In genomic region chr18:56650944-56651770, GRCh38 we compare ENCODE assay signal across 8 cellular contexts. TPM values are rescaled to one million over a fixed set of nuclear protein-coding genes. Genes with fewer than 3 reads are reported as not detected.
A peak's percentile ranks its signal among the peaks of the same experiment; 100 is the strongest.
DNase-seq lines count a peak whose midpoint lies in the region; ATAC-seq, FAIRE-seq and TF ChIP-seq lines count a peak whose summit lies in the region.

Gene WDR7, plus strand, starts transcription at chr18:56651359. Its CDS starts 21,157 bp downstream, at chr18:56672516.

- H4K20me1 ChIP-seq in keratinocyte (ENCODE audit: control insufficient read depth, extremely low read depth, insufficient read depth, low read length), result no peaks in the 10 kb centered on the region

- peaks cover 7% of the 10 kb centered on the region for H3K9me3 Mint-ChIP-seq in chondrocyte (ENCODE audit: low read depth)

- H3K4me3 ChIP-seq in keratinocyte (ENCODE audit: control insufficient read depth in 2 of 3, extremely low read depth in 1 of 3, insufficient read depth in 2 of 3, low read depth in 1 of 3, low read length in 3 of 3), result peak within 1 kb of the TSS; percentile 89 to 98 (median 94)

- H3K36me3 ChIP-seq in keratinocyte (ENCODE audit: control insufficient read depth in 2 of 2, extremely low read depth in 1 of 2, insufficient read depth in 2 of 2, low read length in 2 of 2), result no peaks in the 10 kb centered on the region

- peak; percentile 25 for TF ChIP-seq CTCF in chondrocyte (IDR thresholded peaks at IDR 0.05)
- TF ChIP-seq CTCF in keratinocyte (optimal IDR thresholded peaks at IDR 0.05 in 1 of 3, IDR thresholded peaks at IDR 0.05 in 1 of 3, conservative IDR thresholded peaks at IDR 0.05 in 1 of 3; ENCODE audit: extremely low read depth in 1 of 3, insufficient read depth in 2 of 3, low read length in 3 of 3), result no peak

- no peaks in the 10 kb centered on the region for H3K36me3 Mint-ChIP-seq in chondrocyte (ENCODE audit: low read depth)

- no peaks in the 10 kb centered on the region for H3K9me3 ChIP-seq in keratinocyte (ENCODE audit: control insufficient read depth, low read depth, low read length)

- H3K27me3 ChIP-seq in keratinocyte (ENCODE audit: control insufficient read depth, extremely low read depth, insufficient read depth, low read length), result no peaks in the 10 kb centered on the region

- ATAC-seq in HG03432 (IDR thresholded peaks at IDR 0.05; ENCODE audit: unreplicated experiment), result peak; percentile 96

- peak; percentile 93 for DNase-seq in AG20443 (ENCODE audit: low spot score)
- peak; percentile 96 for DNase-seq in NCI-H510A (lab: John Stamatoyannopoulos, UW)
- peak; percentile 92 for DNase-seq in activated CD4-positive, alpha-beta T cell treated with anti-CD3 and anti-CD28 coated beads for 1 hour
- DNase-seq in chondrocyte (ENCODE audit: low spot score), result peak; percentile 98
- DNase-seq in keratinocyte (ENCODE audit: low read depth, low spot score), result peak; percentile 81
- peak; percentile 83 to 88 for DNase-seq in stimulated activated CD4-positive, alpha-beta T cell treated with anti-CD3 and anti-CD28 coated beads, Interleukin-15, amount 100 ng/mL, for 1 hour (ENCODE audit: low read depth in 1 of 2, low spot score in 1 of 2)

- peak; percentile 91 for FAIRE-seq in keratinocyte (lab: Jason Lieb, UNC)

- H3K27ac ChIP-seq in keratinocyte (ENCODE audit: control insufficient read depth, insufficient read depth, low read length), result peak within 1 kb of the TSS; percentile 66

- H3K9ac ChIP-seq in keratinocyte (ENCODE audit: control insufficient read depth, extremely low read depth, insufficient read depth, low read length), result peak within 1 kb of the TSS; percentile 77

- peak; percentile 73 for TF ChIP-seq POLR2A in GM19099 (IDR thresholded peaks at IDR 0.05; ENCODE audit: extremely low read depth, insufficient read length, low read depth)

- no peaks in the 10 kb centered on the region for H3K27me3 Mint-ChIP-seq in chondrocyte (ENCODE audit: low read depth)

- H3K4me2 ChIP-seq in keratinocyte (ENCODE audit: control insufficient read depth, extremely low read depth, insufficient read depth, low read depth, low read length), result peak within 1 kb of the TSS; percentile 95

- peaks cover 19% of the 10 kb centered on the region for H3K79me2 ChIP-seq in keratinocyte (ENCODE audit: control insufficient read depth, insufficient read depth, low read length)

- peak within 1 kb of the TSS; percentile 98 for H2AFZ ChIP-seq in keratinocyte (ENCODE audit: control insufficient read depth, low read length)

- peaks cover 20% of the 10 kb centered on the region for H3K4me1 Mint-ChIP-seq in chondrocyte (ENCODE audit: low read depth)

- peak within 1 kb of the TSS; percentile 75 for H3K4me3 Mint-ChIP-seq in chondrocyte (ENCODE audit: unreplicated experiment)

- H3K4me1 ChIP-seq in keratinocyte (ENCODE audit: control insufficient read depth, extremely low read depth, insufficient read depth, low read length), result peaks cover 11% of the 10 kb centered on the region

- dilution Hi-C loops in keratinocyte (cut with MboI; ENCODE audit: extremely low pct_ligation_motif_present, low sequenced_read_pairs), result no loop called here

- H3K9me1 ChIP-seq in keratinocyte (ENCODE audit: control insufficient read depth, extremely low read depth, insufficient read depth, low read length), result no peaks in the 10 kb centered on the region

- H3K27ac Mint-ChIP-seq in chondrocyte (ENCODE audit: unreplicated experiment), result peak within 1 kb of the TSS; percentile 86

RNA-seq across cellular contexts. Expression of gene WDR7, which starts in this region (rescaled TPM):
- 14.3 to 27.8 TPM (median 14.9 TPM) in 3 replicates for total RNA-seq in chondrocyte
- polyA plus RNA-seq in keratinocyte, result 4.7 to 6.9 TPM (median 5.8 TPM) in 3 replicates
- 3.0 TPM for polyA plus RNA-seq in keratinocyte (2011; ENCODE audit: low read depth)
- 3.4 and 4.6 TPM in 2 replicates for polyA plus RNA-seq in keratinocyte (2011; cell fraction: cytosol; rRNA removed)
- 11.5 and 11.8 TPM in 2 replicates for polyA plus RNA-seq in keratinocyte (2011; cell fraction: nucleus; rRNA removed)
- 2.7 and 7.4 TPM in 2 replicates for polyA plus RNA-seq in keratinocyte (2012; ENCODE audit: low replicate concordance)
- 30.8 to 99.3 TPM (median 59.9 TPM) in 3 replicates for polyA minus RNA-seq in keratinocyte
- 11.1 TPM for polyA minus RNA-seq in keratinocyte (2011; cell fraction: cytosol; rRNA and poly(A)+ RNA removed)
- polyA minus RNA-seq in keratinocyte (2011; cell fraction: nucleus; rRNA and poly(A)+ RNA removed), result 29.8 and 59.5 TPM in 2 replicates

Comparison
In these comparisons a context has a peak if more than half of its experiments do, and no peak if none do; other contexts are left out.
1. Peak in every context shown above with its lines: DNase-seq, ATAC-seq, H3K4me3 ChIP-seq and H3K27ac ChIP-seq.